ENCODE assay signal across 8 cellular contexts in genomic region chr2:37231251-37232130, GRCh38. TPM values are rescaled to one million over a fixed set of nuclear protein-coding genes. Genes with fewer than 3 reads are reported as not detected.
A peak's percentile ranks its signal among the peaks of the same experiment; 100 is the strongest.
DNase-seq lines count a peak whose midpoint lies in the region; ATAC-seq and TF ChIP-seq lines count a peak whose summit lies in the region.

CEBPZ (minus strand) TSS chr2:37231596; CDS start chr2:37231567, 29 bp downstream.
NDUFAF7 (plus strand) TSS chr2:37231658; CDS start chr2:37231706, 48 bp downstream.

- no peaks in the 10 kb centered on the region for H3K9me3 Mint-ChIP-seq in activated B cell treated with CpG ODN at 0.5 μM for 24 hours
- H3K9me3 Mint-ChIP-seq in central memory CD8-positive, alpha-beta T cell, result no peaks in the 10 kb centered on the region

- peaks cover 16% of the 10 kb centered on the region for H3K4me1 Mint-ChIP-seq in activated B cell treated with CpG ODN at 0.5 μM for 24 hours
- peaks cover 35% of the 10 kb centered on the region for H3K4me1 Mint-ChIP-seq in central memory CD8-positive, alpha-beta T cell

- peak; percentile 96 for ATAC-seq in GM18907 (IDR thresholded peaks at IDR 0.05; ENCODE audit: unreplicated experiment)
- peak; percentile 95 for ATAC-seq in HG03139 (IDR thresholded peaks at IDR 0.05; ENCODE audit: unreplicated experiment)
- peak; percentile 91 for ATAC-seq in activated B cell treated with CpG ODN at 0.5 μM for 24 hours (ENCODE audit: low read depth)
- ATAC-seq in central memory CD8-positive, alpha-beta T cell (replicated peaks; ENCODE audit: extremely low read depth, poor library complexity, severe bottlenecking), result peak; percentile 91

- intact Hi-C loops in activated B cell treated with CpG ODN at 0.5 μM for 24 hours (cut with micrococcal nuclease), result loop anchor here (1.0 to 2.0 kb wide), 7 partner anchors 35 to 703 kb away; partner anchors contain the start of genes CEBPZOS, EIF2AK2, GPATCH11 and HEATR5B

- H3K4me3 Mint-ChIP-seq in activated B cell treated with CpG ODN at 0.5 μM for 24 hours, result no peak within 1 kb of the TSS
- H3K4me3 Mint-ChIP-seq in central memory CD8-positive, alpha-beta T cell, result no peak within 1 kb of the TSS

- TF ChIP-seq CTCF in activated B cell treated with CpG ODN at 0.5 μM for 24 hours (IDR thresholded peaks at IDR 0.05), result no peak

- no peaks in the 10 kb centered on the region for H3K27me3 Mint-ChIP-seq in activated B cell treated with CpG ODN at 0.5 μM for 24 hours
- no peaks in the 10 kb centered on the region for H3K27me3 Mint-ChIP-seq in central memory CD8-positive, alpha-beta T cell

- peaks cover 34% of the 10 kb centered on the region for H3K36me3 Mint-ChIP-seq in activated B cell treated with CpG ODN at 0.5 μM for 24 hours (ENCODE audit: low read depth)
- H3K36me3 Mint-ChIP-seq in central memory CD8-positive, alpha-beta T cell (ENCODE audit: insufficient read depth), result peaks cover 22% of the 10 kb centered on the region

- POLR2A ChIA-PET in activated B cell treated with CpG ODN at 0.5 μM for 24 hours (lab: Charles Lee), result interaction anchor here (0.6 to 1.4 kb wide), 14 partner anchors 31 to 265 kb away, joined by 3 to 12 read pairs (median 4); partner anchors contain the start of genes CEBPZOS, EIF2AK2, GPATCH11 and STRN

- CTCF ChIA-PET in activated B cell treated with CpG ODN at 0.5 μM for 24 hours (lab: Charles Lee), result interaction anchor here (1.0 kb wide), 1 partner anchor 646 kb away, joined by 3 read pairs; no protein-coding TSS in a partner anchor

- no peak within 1 kb of the TSS for H3K27ac Mint-ChIP-seq in activated B cell treated with CpG ODN at 0.5 μM for 24 hours
- H3K27ac Mint-ChIP-seq in central memory CD8-positive, alpha-beta T cell (ENCODE audit: low read depth), result no peak within 1 kb of the TSS

- peak; percentile 94 for DNase-seq in AG08395 (ENCODE audit: low spot score)
- peak; percentile 79 for DNase-seq in NCI-H2196 treated with DMSO at 0.1 percent for 48 hours (lab: John Stamatoyannopoulos, UW; ENCODE audit: unreplicated experiment)
- DNase-seq in activated B cell treated with CpG ODN at 0.5 μM for 24 hours, result peak; percentile 80
- DNase-seq in central memory CD8-positive, alpha-beta T cell (ENCODE audit: low spot score in 2 of 2), result peak; percentile 76 to 79
- DNase-seq in islet precursor cell, result peak; percentile 96
- DNase-seq in stimulated activated CD4-positive, alpha-beta T cell treated with anti-CD3 and anti-CD28 coated beads, Interleukin-12 subunit alpha, Interleukin-12 subunit beta, amount 100 ng/mL, for 48 hours (ENCODE audit: low read depth in 2 of 3, low spot score in 1 of 3), result peak; percentile 83 to 87 (median 87)

RNA-seq across cellular contexts. Expression of gene CEBPZ, which starts in this region (rescaled TPM):
- total RNA-seq in activated B cell treated with CpG ODN at 0.5 μM for 24 hours, result 55.2 and 57.0 TPM in 2 replicates

RNA-seq across cellular contexts. Expression of gene NDUFAF7, which starts in this region (rescaled TPM):
- 22.4 and 22.8 TPM in 2 replicates for total RNA-seq in activated B cell treated with CpG ODN at 0.5 μM for 24 hours

Comparison
In these comparisons a context has a peak if more than half of its experiments do, and no peak if none do; other contexts are left out.
1. Peak in every context shown above with its lines: DNase-seq and ATAC-seq.